ENCODE assay signal across 1 cellular context in the genomic region with DNA sequence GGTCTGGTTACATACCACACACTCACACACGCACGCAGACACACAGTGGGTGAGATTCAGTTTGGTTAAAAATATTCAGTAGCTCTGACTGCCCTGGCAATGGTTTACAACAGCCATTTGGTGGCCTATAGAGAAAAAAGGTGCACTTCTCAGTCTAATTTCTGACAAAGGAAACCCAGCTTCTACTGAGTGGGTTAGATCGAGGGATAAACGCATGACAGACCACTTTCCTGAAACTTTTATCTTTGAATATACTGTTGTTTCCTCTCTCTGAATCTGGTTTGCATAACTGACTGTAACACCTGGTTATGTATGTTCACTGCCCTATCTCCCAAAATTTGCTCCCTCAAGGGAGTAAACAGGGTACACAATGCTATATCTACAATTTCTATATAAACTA.
TF ChIP-seq lines count a peak whose summit lies in the region.

No MANE protein-coding gene starts in this region.

TF ChIP-seq in GM23338, 12 proteins besides CTCF, POLR2A, EP300 and RAD21 (continued from another document):
- TF ChIP-seq, protein P1, sequence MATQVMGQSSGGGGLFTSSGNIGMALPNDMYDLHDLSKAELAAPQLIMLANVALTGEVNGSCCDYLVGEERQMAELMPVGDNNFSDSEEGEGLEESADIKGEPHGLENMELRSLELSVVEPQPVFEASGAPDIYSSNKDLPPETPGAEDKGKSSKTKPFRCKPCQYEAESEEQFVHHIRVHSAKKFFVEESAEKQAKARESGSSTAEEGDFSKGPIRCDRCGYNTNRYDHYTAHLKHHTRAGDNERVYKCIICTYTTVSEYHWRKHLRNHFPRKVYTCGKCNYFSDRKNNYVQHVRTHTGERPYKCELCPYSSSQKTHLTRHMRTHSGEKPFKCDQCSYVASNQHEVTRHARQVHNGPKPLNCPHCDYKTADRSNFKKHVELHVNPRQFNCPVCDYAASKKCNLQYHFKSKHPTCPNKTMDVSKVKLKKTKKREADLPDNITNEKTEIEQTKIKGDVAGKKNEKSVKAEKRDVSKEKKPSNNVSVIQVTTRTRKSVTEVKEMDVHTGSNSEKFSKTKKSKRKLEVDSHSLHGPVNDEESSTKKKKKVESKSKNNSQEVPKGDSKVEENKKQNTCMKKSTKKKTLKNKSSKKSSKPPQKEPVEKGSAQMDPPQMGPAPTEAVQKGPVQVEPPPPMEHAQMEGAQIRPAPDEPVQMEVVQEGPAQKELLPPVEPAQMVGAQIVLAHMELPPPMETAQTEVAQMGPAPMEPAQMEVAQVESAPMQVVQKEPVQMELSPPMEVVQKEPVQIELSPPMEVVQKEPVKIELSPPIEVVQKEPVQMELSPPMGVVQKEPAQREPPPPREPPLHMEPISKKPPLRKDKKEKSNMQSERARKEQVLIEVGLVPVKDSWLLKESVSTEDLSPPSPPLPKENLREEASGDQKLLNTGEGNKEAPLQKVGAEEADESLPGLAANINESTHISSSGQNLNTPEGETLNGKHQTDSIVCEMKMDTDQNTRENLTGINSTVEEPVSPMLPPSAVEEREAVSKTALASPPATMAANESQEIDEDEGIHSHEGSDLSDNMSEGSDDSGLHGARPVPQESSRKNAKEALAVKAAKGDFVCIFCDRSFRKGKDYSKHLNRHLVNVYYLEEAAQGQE (IDR thresholded peaks at IDR 0.05; ENCODE audit: unreplicated experiment) = no peak
- TF ChIP-seq, protein P2, sequence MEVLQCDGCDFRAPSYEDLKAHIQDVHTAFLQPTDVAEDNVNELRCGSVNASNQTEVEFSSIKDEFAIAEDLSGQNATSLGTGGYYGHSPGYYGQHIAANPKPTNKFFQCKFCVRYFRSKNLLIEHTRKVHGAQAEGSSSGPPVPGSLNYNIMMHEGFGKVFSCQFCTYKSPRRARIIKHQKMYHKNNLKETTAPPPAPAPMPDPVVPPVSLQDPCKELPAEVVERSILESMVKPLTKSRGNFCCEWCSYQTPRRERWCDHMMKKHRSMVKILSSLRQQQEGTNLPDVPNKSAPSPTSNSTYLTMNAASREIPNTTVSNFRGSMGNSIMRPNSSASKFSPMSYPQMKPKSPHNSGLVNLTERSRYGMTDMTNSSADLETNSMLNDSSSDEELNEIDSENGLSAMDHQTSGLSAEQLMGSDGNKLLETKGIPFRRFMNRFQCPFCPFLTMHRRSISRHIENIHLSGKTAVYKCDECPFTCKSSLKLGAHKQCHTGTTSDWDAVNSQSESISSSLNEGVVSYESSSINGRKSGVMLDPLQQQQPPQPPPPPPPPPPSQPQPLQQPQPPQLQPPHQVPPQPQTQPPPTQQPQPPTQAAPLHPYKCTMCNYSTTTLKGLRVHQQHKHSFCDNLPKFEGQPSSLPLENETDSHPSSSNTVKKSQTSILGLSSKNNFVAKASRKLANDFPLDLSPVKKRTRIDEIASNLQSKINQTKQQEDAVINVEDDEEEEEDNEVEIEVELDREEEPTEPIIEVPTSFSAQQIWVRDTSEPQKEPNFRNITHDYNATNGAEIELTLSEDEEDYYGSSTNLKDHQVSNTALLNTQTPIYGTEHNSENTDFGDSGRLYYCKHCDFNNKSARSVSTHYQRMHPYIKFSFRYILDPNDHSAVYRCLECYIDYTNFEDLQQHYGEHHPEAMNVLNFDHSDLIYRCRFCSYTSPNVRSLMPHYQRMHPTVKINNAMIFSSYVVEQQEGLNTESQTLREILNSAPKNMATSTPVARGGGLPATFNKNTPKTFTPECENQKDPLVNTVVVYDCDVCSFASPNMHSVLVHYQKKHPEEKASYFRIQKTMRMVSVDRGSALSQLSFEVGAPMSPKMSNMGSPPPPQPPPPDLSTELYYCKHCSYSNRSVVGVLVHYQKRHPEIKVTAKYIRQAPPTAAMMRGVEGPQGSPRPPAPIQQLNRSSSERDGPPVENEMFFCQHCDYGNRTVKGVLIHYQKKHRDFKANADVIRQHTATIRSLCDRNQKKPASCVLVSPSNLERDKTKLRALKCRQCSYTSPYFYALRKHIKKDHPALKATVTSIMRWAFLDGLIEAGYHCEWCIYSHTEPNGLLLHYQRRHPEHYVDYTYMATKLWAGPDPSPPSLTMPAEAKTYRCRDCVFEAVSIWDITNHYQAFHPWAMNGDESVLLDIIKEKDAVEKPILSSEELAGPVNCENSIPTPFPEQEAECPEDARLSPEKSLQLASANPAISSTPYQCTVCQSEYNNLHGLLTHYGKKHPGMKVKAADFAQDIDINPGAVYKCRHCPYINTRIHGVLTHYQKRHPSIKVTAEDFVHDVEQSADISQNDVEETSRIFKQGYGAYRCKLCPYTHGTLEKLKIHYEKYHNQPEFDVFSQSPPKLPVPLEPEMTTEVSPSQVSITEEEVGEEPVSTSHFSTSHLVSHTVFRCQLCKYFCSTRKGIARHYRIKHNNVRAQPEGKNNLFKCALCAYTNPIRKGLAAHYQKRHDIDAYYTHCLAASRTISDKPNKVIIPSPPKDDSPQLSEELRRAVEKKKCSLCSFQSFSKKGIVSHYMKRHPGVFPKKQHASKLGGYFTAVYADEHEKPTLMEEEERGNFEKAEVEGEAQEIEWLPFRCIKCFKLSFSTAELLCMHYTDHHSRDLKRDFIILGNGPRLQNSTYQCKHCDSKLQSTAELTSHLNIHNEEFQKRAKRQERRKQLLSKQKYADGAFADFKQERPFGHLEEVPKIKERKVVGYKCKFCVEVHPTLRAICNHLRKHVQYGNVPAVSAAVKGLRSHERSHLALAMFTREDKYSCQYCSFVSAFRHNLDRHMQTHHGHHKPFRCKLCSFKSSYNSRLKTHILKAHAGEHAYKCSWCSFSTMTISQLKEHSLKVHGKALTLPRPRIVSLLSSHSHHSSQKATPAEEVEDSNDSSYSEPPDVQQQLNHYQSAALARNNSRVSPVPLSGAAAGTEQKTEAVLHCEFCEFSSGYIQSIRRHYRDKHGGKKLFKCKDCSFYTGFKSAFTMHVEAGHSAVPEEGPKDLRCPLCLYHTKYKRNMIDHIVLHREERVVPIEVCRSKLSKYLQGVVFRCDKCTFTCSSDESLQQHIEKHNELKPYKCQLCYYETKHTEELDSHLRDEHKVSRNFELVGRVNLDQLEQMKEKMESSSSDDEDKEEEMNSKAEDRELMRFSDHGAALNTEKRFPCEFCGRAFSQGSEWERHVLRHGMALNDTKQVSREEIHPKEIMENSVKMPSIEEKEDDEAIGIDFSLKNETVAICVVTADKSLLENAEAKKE (CRISPR knock-in tag; IDR thresholded peaks at IDR 0.05) = no peak
